In the genomic region with DNA sequence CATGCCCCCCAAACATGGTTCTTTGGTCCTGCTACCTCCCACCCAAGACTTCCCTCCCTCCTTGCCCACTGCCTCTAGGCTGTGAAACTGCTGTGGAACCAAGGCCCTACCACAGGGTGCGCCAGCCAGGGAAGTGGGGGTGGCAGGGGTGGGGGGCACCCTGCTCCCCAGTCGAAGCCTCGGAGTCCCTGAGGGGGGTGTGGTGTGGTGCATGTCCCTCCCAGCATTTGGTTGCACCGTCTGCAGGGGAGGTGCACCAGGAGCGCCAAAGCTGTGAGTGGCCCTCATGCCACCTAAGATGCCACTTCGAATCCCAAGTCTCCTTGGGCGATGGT, we compare ENCODE assay signal across 1 cellular context.
A peak's percentile ranks its signal among the peaks of the same experiment; 100 is the strongest.
TF ChIP-seq lines count a peak whose summit lies in the region.

No MANE protein-coding gene starts in this region.

TF ChIP-seq in GM12878, 131 proteins besides CTCF, POLR2A, EP300 and RAD21:
- TF ChIP-seq NBN (IDR thresholded peaks at IDR 0.05), result 0 out of 2 replicates have a peak, but pooled peaks have one; percentile 2
- TF ChIP-seq ZNF217 (IDR thresholded peaks at IDR 0.05), result no peak
- no peak for TF ChIP-seq SMAD5 (IDR thresholded peaks at IDR 0.05; ENCODE audit: low read depth)
- TF ChIP-seq YBX1 (IDR thresholded peaks at IDR 0.05), result no peak
